In the genomic region with DNA sequence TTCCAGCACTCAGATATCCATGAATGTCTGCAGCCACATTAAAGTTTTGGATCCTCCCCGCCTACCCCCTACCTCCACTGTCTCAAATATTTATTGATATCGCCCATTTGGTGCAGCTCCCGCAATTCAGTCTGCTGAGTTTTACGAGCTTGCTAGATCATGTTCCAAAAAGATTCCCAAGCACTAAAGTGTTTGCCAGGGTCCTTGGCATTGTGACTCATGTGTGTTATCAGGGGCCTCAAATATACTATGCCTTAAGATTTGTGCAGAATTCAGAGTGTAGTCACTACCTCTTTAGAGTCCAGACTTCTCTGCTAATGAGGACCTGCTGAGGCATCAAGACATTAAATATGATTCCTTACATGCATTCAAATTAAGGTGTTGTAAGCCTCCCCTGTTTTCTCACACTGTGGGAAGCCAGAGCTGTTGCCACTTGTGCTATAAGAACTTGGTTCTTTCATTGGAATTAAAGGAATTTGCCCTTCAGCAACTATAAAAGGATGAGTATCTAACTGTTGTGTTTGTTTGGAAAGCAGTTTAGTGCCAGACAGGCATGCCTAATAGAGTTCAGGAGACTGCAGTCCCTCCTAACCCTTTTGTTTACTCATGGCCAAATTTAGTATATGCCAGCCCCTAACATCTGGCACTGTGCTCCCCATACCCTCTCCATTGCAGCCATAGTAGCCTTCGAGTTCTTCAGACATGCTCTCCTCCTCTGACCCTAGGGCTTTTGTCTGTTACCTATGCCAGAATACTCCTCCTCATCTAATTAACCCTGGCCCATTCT, we compare ENCODE assay signal across 1 cellular context.
TF ChIP-seq lines count a peak whose summit lies in the region.

No MANE protein-coding gene starts in this region.

TF ChIP-seq in GM23338, 12 proteins besides CTCF, POLR2A, EP300 and RAD21 (continued from another document):
- TF ChIP-seq JUNB (IDR thresholded peaks at IDR 0.05; ENCODE audit: unreplicated experiment) = no peak
- no peak for TF ChIP-seq POLR2AphosphoS5 (IDR thresholded peaks at IDR 0.05; ENCODE audit: low read depth)
- no peak for TF ChIP-seq ZNF114 (CRISPR knock-in tag; IDR thresholded peaks at IDR 0.05)
- TF ChIP-seq, protein P1, sequence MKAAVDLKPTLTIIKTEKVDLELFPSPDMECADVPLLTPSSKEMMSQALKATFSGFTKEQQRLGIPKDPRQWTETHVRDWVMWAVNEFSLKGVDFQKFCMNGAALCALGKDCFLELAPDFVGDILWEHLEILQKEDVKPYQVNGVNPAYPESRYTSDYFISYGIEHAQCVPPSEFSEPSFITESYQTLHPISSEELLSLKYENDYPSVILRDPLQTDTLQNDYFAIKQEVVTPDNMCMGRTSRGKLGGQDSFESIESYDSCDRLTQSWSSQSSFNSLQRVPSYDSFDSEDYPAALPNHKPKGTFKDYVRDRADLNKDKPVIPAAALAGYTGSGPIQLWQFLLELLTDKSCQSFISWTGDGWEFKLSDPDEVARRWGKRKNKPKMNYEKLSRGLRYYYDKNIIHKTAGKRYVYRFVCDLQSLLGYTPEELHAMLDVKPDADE (IDR thresholded peaks at IDR 0.05) = no peak
- no peak for TF ChIP-seq EZH2 (IDR thresholded peaks at IDR 0.05; ENCODE audit: low read depth, unreplicated experiment)
- TF ChIP-seq STAT1 (IDR thresholded peaks at IDR 0.05; ENCODE audit: unreplicated experiment) = no peak
- no peak for TF ChIP-seq CREB1 (CRISPR knock-in tag; IDR thresholded peaks at IDR 0.05; ENCODE audit: low read depth)
- TF ChIP-seq NANOG (IDR thresholded peaks at IDR 0.05; ENCODE audit: borderline replicate concordance) = no peak
- TF ChIP-seq, protein P2, sequence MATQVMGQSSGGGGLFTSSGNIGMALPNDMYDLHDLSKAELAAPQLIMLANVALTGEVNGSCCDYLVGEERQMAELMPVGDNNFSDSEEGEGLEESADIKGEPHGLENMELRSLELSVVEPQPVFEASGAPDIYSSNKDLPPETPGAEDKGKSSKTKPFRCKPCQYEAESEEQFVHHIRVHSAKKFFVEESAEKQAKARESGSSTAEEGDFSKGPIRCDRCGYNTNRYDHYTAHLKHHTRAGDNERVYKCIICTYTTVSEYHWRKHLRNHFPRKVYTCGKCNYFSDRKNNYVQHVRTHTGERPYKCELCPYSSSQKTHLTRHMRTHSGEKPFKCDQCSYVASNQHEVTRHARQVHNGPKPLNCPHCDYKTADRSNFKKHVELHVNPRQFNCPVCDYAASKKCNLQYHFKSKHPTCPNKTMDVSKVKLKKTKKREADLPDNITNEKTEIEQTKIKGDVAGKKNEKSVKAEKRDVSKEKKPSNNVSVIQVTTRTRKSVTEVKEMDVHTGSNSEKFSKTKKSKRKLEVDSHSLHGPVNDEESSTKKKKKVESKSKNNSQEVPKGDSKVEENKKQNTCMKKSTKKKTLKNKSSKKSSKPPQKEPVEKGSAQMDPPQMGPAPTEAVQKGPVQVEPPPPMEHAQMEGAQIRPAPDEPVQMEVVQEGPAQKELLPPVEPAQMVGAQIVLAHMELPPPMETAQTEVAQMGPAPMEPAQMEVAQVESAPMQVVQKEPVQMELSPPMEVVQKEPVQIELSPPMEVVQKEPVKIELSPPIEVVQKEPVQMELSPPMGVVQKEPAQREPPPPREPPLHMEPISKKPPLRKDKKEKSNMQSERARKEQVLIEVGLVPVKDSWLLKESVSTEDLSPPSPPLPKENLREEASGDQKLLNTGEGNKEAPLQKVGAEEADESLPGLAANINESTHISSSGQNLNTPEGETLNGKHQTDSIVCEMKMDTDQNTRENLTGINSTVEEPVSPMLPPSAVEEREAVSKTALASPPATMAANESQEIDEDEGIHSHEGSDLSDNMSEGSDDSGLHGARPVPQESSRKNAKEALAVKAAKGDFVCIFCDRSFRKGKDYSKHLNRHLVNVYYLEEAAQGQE (IDR thresholded peaks at IDR 0.05; ENCODE audit: unreplicated experiment) = no peak
